1 cellular context compared by ENCODE assay signal in genomic region chr2:6434396-6434795, GRCh38.
TF ChIP-seq lines count a peak whose summit lies in the region.

No MANE protein-coding gene starts in this region.

TF ChIP-seq in HepG2, 621 proteins besides CTCF, POLR2A, EP300 and RAD21:
- no peak for TF ChIP-seq ARID3A (IDR thresholded peaks at IDR 0.05; ENCODE audit: low read depth, low read length)
- TF ChIP-seq ZNF605 (CRISPR knock-in tag; IDR thresholded peaks at IDR 0.05) = no peak
- no peak for TF ChIP-seq ZNF740 (CRISPR knock-in tag; IDR thresholded peaks at IDR 0.05)
- TF ChIP-seq TRIM24 (CRISPR knock-in tag; IDR thresholded peaks at IDR 0.05) = no peak
- TF ChIP-seq CEBPB (IDR thresholded peaks at IDR 0.05; ENCODE audit: borderline replicate concordance, low read depth, low read length) = peak; percentile 62; the same call in 1 of the 2 replicates
- TF ChIP-seq SOX5 (CRISPR knock-in tag; IDR thresholded peaks at IDR 0.05; ENCODE audit: borderline replicate concordance) = no peak
- no peak for TF ChIP-seq ATRX (CRISPR knock-in tag; IDR thresholded peaks at IDR 0.05; ENCODE audit: borderline replicate concordance)
